Comparison of ENCODE assay signal across 8 cellular contexts in the genomic region with DNA sequence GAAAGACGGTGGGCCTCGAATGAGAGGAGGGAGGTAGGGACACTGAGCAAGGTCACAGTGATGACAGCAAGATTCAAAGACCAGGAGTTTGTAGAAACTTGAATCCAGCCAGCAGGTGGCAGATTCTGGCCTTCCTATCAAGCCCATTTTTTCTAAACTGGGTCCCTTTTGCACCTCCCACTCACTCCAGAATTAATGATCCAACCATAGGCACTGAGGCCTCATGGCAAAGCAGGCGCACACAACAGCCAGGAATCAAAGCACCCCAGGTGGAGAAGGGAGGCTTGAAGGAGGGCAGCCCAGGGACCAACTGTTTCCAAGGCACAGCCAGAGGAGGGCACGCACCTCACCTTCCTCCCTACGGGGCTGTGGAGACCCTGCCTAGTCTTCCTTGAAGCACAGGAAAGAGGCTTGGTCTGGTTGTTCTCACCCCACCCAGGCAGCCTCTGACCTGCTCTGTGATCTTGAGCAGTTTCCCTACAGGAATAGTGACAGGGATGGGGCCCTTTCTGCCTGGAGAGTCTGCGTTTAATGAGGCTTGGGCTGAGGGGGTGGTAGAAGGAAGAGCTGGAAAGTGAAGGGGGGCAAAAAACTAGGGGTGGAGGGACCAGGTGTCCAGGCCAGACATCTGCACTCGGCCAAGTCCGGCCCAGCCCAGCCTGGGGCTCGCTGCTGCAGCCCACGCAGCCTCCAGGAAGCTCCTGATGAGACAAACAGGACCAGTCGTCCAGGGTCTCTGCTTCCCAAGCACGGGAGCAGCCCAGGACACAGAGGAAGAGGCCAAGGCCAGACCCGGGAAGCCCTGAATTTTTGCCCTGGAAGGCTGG.
DNase-seq lines count a peak whose midpoint lies in the region; ATAC-seq and TF ChIP-seq lines count a peak whose summit lies in the region.

No MANE protein-coding gene starts in this region.

- peaks cover 19% of the 10 kb centered on the region for H3K4me1 ChIP-seq in lower lobe of right lung

- intact Hi-C loops in dorsolateral prefrontal cortex (cut with DNase I), result loop anchor here (1.0 to 5.0 kb wide), 5 partner anchors 47 to 146 kb away; no protein-coding TSS in a partner anchor
- intact Hi-C loops in lower lobe of right lung (cut with DNase I), result no loop called here

- H3K36me3 ChIP-seq in BJ (ENCODE audit: control insufficient read depth, insufficient read depth, low read length) (no peaks in the 10 kb centered on the region), lower lobe of right lung (no peaks in the 10 kb centered on the region)

- ATAC-seq in lower lobe of right lung (peak; percentile 51 to 61), GM21367 (IDR thresholded peaks at IDR 0.05; ENCODE audit: unreplicated experiment) (no peak), HG03342 (IDR thresholded peaks at IDR 0.05; ENCODE audit: unreplicated experiment) (no peak)

- H3K27me3 ChIP-seq in BJ (ENCODE audit: control insufficient read depth, insufficient read depth, low read length) (peaks cover 12% of the 10 kb centered on the region), dorsolateral prefrontal cortex (no peaks in the 10 kb centered on the region), lower lobe of right lung (ENCODE audit: low read depth) (no peaks in the 10 kb centered on the region)

- H3K4me3 Mint-ChIP-seq in type B pancreatic cell, result no peak overlapping the region

- no peaks in the 10 kb centered on the region for H3K9me3 ChIP-seq in lower lobe of right lung

- H3K36me3 Mint-ChIP-seq in type B pancreatic cell, result no peaks in the 10 kb centered on the region

- in situ Hi-C loops in GM13977 (cut with MboI; ENCODE audit: low pct_unique_long_range_greater_than_20kb, low sequenced_read_pairs, unreplicated experiment), result no loop called here

- CTCF ChIA-PET in BJ (lab: Yijun Ruan, JAX), result interaction anchor here (1.0 to 3.0 kb wide), 9 partner anchors 10 to 194 kb away, joined by 3 to 26 read pairs (median 5); no protein-coding TSS in a partner anchor

- H3K27me3 Mint-ChIP-seq in type B pancreatic cell, result no peaks in the 10 kb centered on the region

- POLR2A ChIA-PET in BJ (lab: Charles Lee), result no interaction called here

- H3K27ac ChIP-seq in dorsolateral prefrontal cortex (peak overlapping the region in 53 of 59 donors; percentile 12 to 89 (median 65)), lower lobe of right lung (peak overlapping the region; percentile 18)

- H3K4me3 ChIP-seq in BJ (ENCODE audit: low read depth, low read length) (no peak overlapping the region), dorsolateral prefrontal cortex (no peak overlapping the region), lower lobe of right lung (no peak overlapping the region)

- TF ChIP-seq CTCF in BJ (IDR thresholded peaks at IDR 0.05; ENCODE audit: insufficient read depth, low read depth, low read length) (peak; percentile 50), GM13977 (IDR thresholded peaks at IDR 0.05; ENCODE audit: extremely low read depth, insufficient read depth, missing control alignments) (peak; percentile 53), dorsolateral prefrontal cortex (IDR thresholded peaks at IDR 0.05 in 54 of 56, conservative IDR thresholded peaks at IDR 0.05 in 2 of 56; ENCODE audit: low read depth in 1 of 56, partially characterized antibody in 56 of 56) (peak; percentile 64 to 89 (median 78)), lower lobe of right lung (IDR thresholded peaks at IDR 0.05) (peak; percentile 58), type B pancreatic cell (conservative IDR thresholded peaks at IDR 0.05) (peak; percentile 71)

- no peak for DNase-seq in BJ (ENCODE audit: low read depth)
- DNase-seq in GM13977 (ENCODE audit: low spot score), result no peak
- peak; percentile 39 for DNase-seq in RKO (ENCODE audit: low spot score)
- peak in 9 of 10 donors; percentile 28 to 77 (median 58) for DNase-seq in dorsolateral prefrontal cortex
- DNase-seq in lower lobe of right lung, result no peak
- DNase-seq in type B pancreatic cell (ENCODE audit: extremely low spot score, unreplicated experiment), result no peak

- no peaks in the 10 kb centered on the region for H3K9me3 Mint-ChIP-seq in type B pancreatic cell

- peaks cover 18% of the 10 kb centered on the region for H3K4me1 Mint-ChIP-seq in type B pancreatic cell (ENCODE audit: unreplicated experiment)

- peak overlapping the region; percentile 39 for H3K27ac Mint-ChIP-seq in type B pancreatic cell

Comparison
In these comparisons a context has a peak if more than half of its experiments do, and no peak if none do; other contexts are left out.
1. DNase-seq: peak in RKO (single experiment) and dorsolateral prefrontal cortex (9 of 10); none in BJ (single experiment), GM13977 (single experiment), lower lobe of right lung (single experiment) and type B pancreatic cell (single experiment).
2. ATAC-seq: peak in lower lobe of right lung (2 of 2); none in GM21367 (single experiment) and HG03342 (single experiment).
3. Peak in every context shown above with its lines, with median percentiles within 50 percentile points of each other: CTCF ChIP-seq.